9 cellular contexts compared by ENCODE assay signal in genomic region chr3:134904333-134904771, GRCh38.
DNase-seq lines count a peak whose midpoint lies in the region; ATAC-seq lines count a peak whose summit lies in the region.
"Had no signal": no experiment of that assay in that cellular context is flagged by ENCODE, and none has a peak within 500 bp of the region (broad histone marks: within the 10 kb centered on the region; RNA-seq: fewer than 3 reads in every experiment).

No MANE protein-coding gene starts in this region.

- H3K27ac Mint-ChIP-seq in activated naive CD4-positive, alpha-beta T cell treated with anti-CD3 and anti-CD28 coated beads, Interleukin-2, amount 10 ng/mL, durations not matched to agents 7 days and 5 days = no peak overlapping the region
- peak overlapping the region; percentile 57 for H3K27ac Mint-ChIP-seq in T-helper 1 cell treated with Interleukin-12 subunit alpha and Interleukin-12 subunit beta and Interleukin-4 antibody, amounts not matched to agents 30 μg/mL and 1 μg/mL, for 36 hours
- H3K27ac Mint-ChIP-seq in stimulated activated naive B cell treated with anti-CD40 and anti-IgM and Interleukin-4, amounts not matched to agents 10 μg/mL and 1 μg/mL and 100 μg/mL, for 72 hours = no peak overlapping the region

- ATAC-seq in HG02798 (IDR thresholded peaks at IDR 0.05; ENCODE audit: poor library complexity, unreplicated experiment) = peak; percentile 97
- peak; percentile 91 for ATAC-seq in stimulated activated naive B cell treated with anti-CD40 and anti-IgM and Interleukin-4, amounts not matched to agents 10 μg/mL and 1 μg/mL and 100 μg/mL, for 72 hours (replicated peaks)
- ATAC-seq: mucosa of descending colon had no signal

- H3K36me3 Mint-ChIP-seq in activated naive CD4-positive, alpha-beta T cell treated with anti-CD3 and anti-CD28 coated beads, Interleukin-2, amount 10 ng/mL, durations not matched to agents 7 days and 5 days = no peaks in the 10 kb centered on the region
- no peaks in the 10 kb centered on the region for H3K36me3 Mint-ChIP-seq in T-helper 1 cell treated with Interleukin-12 subunit alpha and Interleukin-12 subunit beta and Interleukin-4 antibody, amounts not matched to agents 30 μg/mL and 1 μg/mL, for 36 hours (ENCODE audit: low read depth)
- H3K36me3 Mint-ChIP-seq in stimulated activated naive B cell treated with anti-CD40 and anti-IgM and Interleukin-4, amounts not matched to agents 10 μg/mL and 1 μg/mL and 100 μg/mL, for 72 hours = no peaks in the 10 kb centered on the region

- H3K27me3 Mint-ChIP-seq in activated naive CD4-positive, alpha-beta T cell treated with anti-CD3 and anti-CD28 coated beads, Interleukin-2, amount 10 ng/mL, durations not matched to agents 7 days and 5 days = peaks cover 34% of the 10 kb centered on the region
- H3K27me3 Mint-ChIP-seq in T-helper 1 cell treated with Interleukin-12 subunit alpha and Interleukin-12 subunit beta and Interleukin-4 antibody, amounts not matched to agents 30 μg/mL and 1 μg/mL, for 36 hours (ENCODE audit: low read depth) = peaks cover 28% of the 10 kb centered on the region
- peaks cover 0 to 9% of the 10 kb centered on the region in 2 donors for H3K27me3 Mint-ChIP-seq in stimulated activated naive B cell treated with anti-CD40 and anti-IgM and Interleukin-4, amounts not matched to agents 10 μg/mL and 1 μg/mL and 100 μg/mL, for 72 hours

- H3K4me1 Mint-ChIP-seq in activated naive CD4-positive, alpha-beta T cell treated with anti-CD3 and anti-CD28 coated beads, Interleukin-2, amount 10 ng/mL, durations not matched to agents 7 days and 5 days = peaks cover 11% of the 10 kb centered on the region
- H3K4me1 Mint-ChIP-seq in T-helper 1 cell treated with Interleukin-12 subunit alpha and Interleukin-12 subunit beta and Interleukin-4 antibody, amounts not matched to agents 30 μg/mL and 1 μg/mL, for 36 hours (ENCODE audit: low read depth) = peaks cover 12% of the 10 kb centered on the region
- H3K4me1 Mint-ChIP-seq in stimulated activated naive B cell treated with anti-CD40 and anti-IgM and Interleukin-4, amounts not matched to agents 10 μg/mL and 1 μg/mL and 100 μg/mL, for 72 hours = peaks cover 6 to 9% of the 10 kb centered on the region in 2 donors

- peak; percentile 17 for DNase-seq in activated naive CD4-positive, alpha-beta T cell treated with Interleukin-2 at 50 U/mL for 16 hours
- no peak for DNase-seq in activated naive CD4-positive, alpha-beta T cell treated with anti-CD3 and anti-CD28 coated beads, Interleukin-2, amount 10 ng/mL, durations not matched to agents 7 days and 5 days
- DNase-seq in stimulated activated naive B cell treated with anti-CD40 and anti-IgM and Interleukin-4, amounts not matched to agents 10 μg/mL and 1 μg/mL and 100 μg/mL, for 72 hours = peak; percentile 49
- no peak for DNase-seq in DMS153 treated with DMSO at 0.1 percent for 48 hours (lab: John Stamatoyannopoulos, UW; ENCODE audit: unreplicated experiment)
- no peak for DNase-seq in NCI-H226
- no peak for DNase-seq in activated gamma-delta T cell (lab: John Stamatoyannopoulos, UW)
- DNase-seq: mucosa of descending colon had no signal

- no peak overlapping the region for H3K4me3 Mint-ChIP-seq in activated naive CD4-positive, alpha-beta T cell treated with anti-CD3 and anti-CD28 coated beads, Interleukin-2, amount 10 ng/mL, durations not matched to agents 7 days and 5 days
- peak overlapping the region; percentile 30 for H3K4me3 Mint-ChIP-seq in T-helper 1 cell treated with Interleukin-12 subunit alpha and Interleukin-12 subunit beta and Interleukin-4 antibody, amounts not matched to agents 30 μg/mL and 1 μg/mL, for 36 hours
- H3K4me3 Mint-ChIP-seq in stimulated activated naive B cell treated with anti-CD40 and anti-IgM and Interleukin-4, amounts not matched to agents 10 μg/mL and 1 μg/mL and 100 μg/mL, for 72 hours = no peak overlapping the region

- H3K9me3 Mint-ChIP-seq in activated naive CD4-positive, alpha-beta T cell treated with anti-CD3 and anti-CD28 coated beads, Interleukin-2, amount 10 ng/mL, durations not matched to agents 7 days and 5 days = no peaks in the 10 kb centered on the region
- H3K9me3 Mint-ChIP-seq in T-helper 1 cell treated with Interleukin-12 subunit alpha and Interleukin-12 subunit beta and Interleukin-4 antibody, amounts not matched to agents 30 μg/mL and 1 μg/mL, for 36 hours = no peaks in the 10 kb centered on the region
- no peaks in the 10 kb centered on the region for H3K9me3 Mint-ChIP-seq in stimulated activated naive B cell treated with anti-CD40 and anti-IgM and Interleukin-4, amounts not matched to agents 10 μg/mL and 1 μg/mL and 100 μg/mL, for 72 hours

- CTCF ChIA-PET in activated naive CD4-positive, alpha-beta T cell treated with anti-CD3 and anti-CD28 coated beads, Interleukin-2, amount 10 ng/mL, durations not matched to agents 7 days and 5 days (lab: Charles Lee) = interaction anchor here (1.3 kb wide), 1 partner anchor 13 kb away, joined by 4 read pairs; no protein-coding TSS in a partner anchor

Comparison
In these comparisons a context has a peak if more than half of its experiments do, and no peak if none do; other contexts are left out.
1. DNase-seq: peak in activated naive CD4-positive, alpha-beta T cell treated with Interleukin-2 at 50 U/mL for 16 hours (single experiment) and stimulated activated naive B cell treated with anti-CD40 and anti-IgM and Interleukin-4, amounts not matched to agents 10 μg/mL and 1 μg/mL and 100 μg/mL, for 72 hours (single experiment); none in activated naive CD4-positive, alpha-beta T cell treated with anti-CD3 and anti-CD28 coated beads, Interleukin-2, amount 10 ng/mL, durations not matched to agents 7 days and 5 days (single experiment), DMS153 treated with DMSO at 0.1 percent for 48 hours (single experiment), NCI-H226 (single experiment) and activated gamma-delta T cell (single experiment).